Comparison of ENCODE assay signal across 8 cellular contexts in the genomic region with DNA sequence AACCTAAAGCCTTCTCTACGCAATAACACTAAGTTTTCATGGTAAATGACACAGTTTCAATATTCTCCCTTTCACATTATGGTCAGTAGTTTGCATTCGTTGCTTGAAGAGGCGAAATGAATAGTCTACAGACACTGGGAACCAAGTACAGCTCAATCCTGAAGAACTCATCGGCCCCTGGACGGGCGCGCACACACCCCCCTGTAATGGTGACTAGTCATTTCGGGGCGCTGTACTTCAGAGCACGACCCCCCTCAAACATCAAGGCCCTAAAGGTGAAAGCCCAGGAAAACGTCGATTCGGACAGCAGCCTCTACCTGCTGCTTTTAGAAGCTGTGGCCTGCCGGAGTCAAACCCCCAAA. TPM values are rescaled to one million over a fixed set of nuclear protein-coding genes. Genes with fewer than 3 reads are reported as not detected.
DNase-seq lines count a peak whose midpoint lies in the region; ATAC-seq and TF ChIP-seq lines count a peak whose summit lies in the region.

No MANE protein-coding gene starts in this region.

- H3K4me1 Mint-ChIP-seq in activated naive CD4-positive, alpha-beta T cell treated with anti-CD3 and anti-CD28 coated beads, Interleukin-2, amount 10 ng/mL, durations not matched to agents 7 days and 5 days, result peaks cover 38% of the 10 kb centered on the region

- H3K27ac ChIP-seq in SJSA1, result peak overlapping the region; percentile 91
- peak overlapping the region; percentile 96 for H3K27ac ChIP-seq in neural cell (ENCODE audit: low read length)

- H3K4me2 ChIP-seq in neural cell (ENCODE audit: low read length), result peak overlapping the region; percentile 99

- peak overlapping the region; percentile 99 for H3K9ac ChIP-seq in neural cell (ENCODE audit: low read length)

- H3K27me3 ChIP-seq in SJSA1 (replicated peaks), result no peaks in the 10 kb centered on the region
- no peaks in the 10 kb centered on the region for H3K27me3 ChIP-seq in neural cell (ENCODE audit: insufficient read depth, low read depth, low read length)

- no peak for TF ChIP-seq CTCF in epithelial cell of esophagus (IDR thresholded peaks at IDR 0.05; ENCODE audit: insufficient read depth, low read depth, low read length, missing control alignments)
- TF ChIP-seq CTCF in neural cell (IDR thresholded peaks at IDR 0.05; ENCODE audit: poor library complexity, severe bottlenecking), result no peak

- H4K20me1 ChIP-seq in neural cell (ENCODE audit: insufficient read depth), result no peaks in the 10 kb centered on the region

- H3K36me3 Mint-ChIP-seq in activated naive CD4-positive, alpha-beta T cell treated with anti-CD3 and anti-CD28 coated beads, Interleukin-2, amount 10 ng/mL, durations not matched to agents 7 days and 5 days, result peaks cover 7% of the 10 kb centered on the region

- H3K9me3 ChIP-seq in SJSA1 (replicated peaks) (no peaks in the 10 kb centered on the region), neural cell (ENCODE audit: low read length) (no peaks in the 10 kb centered on the region)

- peak overlapping the region; percentile 97 for H3K27ac Mint-ChIP-seq in activated naive CD4-positive, alpha-beta T cell treated with anti-CD3 and anti-CD28 coated beads, Interleukin-2, amount 10 ng/mL, durations not matched to agents 7 days and 5 days

- TF ChIP-seq RAD21 in neural cell (conservative IDR thresholded peaks at IDR 0.05), result no peak

- peaks cover 49% of the 10 kb centered on the region for H3K79me2 ChIP-seq in neural cell (replicated peaks; ENCODE audit: insufficient read depth, low read length)

- H2AFZ ChIP-seq in neural cell (ENCODE audit: low read depth, low read length), result peak overlapping the region; percentile 61

- DNase-seq in activated naive CD4-positive, alpha-beta T cell treated with anti-CD3 and anti-CD28 coated beads, Interleukin-2, amount 10 ng/mL, durations not matched to agents 7 days and 5 days, result no peak
- no peak for DNase-seq in activated naive CD4-positive, alpha-beta T cell treated with Interleukin-2 at 50 U/mL for 16 hours
- no peak for DNase-seq in SJSA1 (ENCODE audit: low read depth in 1 of 2, low spot score in 2 of 2)
- peak; percentile 30 for DNase-seq in epithelial cell of esophagus (ENCODE audit: low read depth)
- no peak for DNase-seq in NCI-H2196 (lab: John Stamatoyannopoulos, UW; ENCODE audit: unreplicated experiment)

- no peaks in the 10 kb centered on the region for H3F3A ChIP-seq in neural cell (ENCODE audit: insufficient read depth, low read length, poor library complexity, severe bottlenecking)

- TF ChIP-seq EP300 in neural cell (conservative IDR thresholded peaks at IDR 0.05; ENCODE audit: poor library complexity, severe bottlenecking), result no peak

- H3K9me3 Mint-ChIP-seq in activated naive CD4-positive, alpha-beta T cell treated with anti-CD3 and anti-CD28 coated beads, Interleukin-2, amount 10 ng/mL, durations not matched to agents 7 days and 5 days, result no peaks in the 10 kb centered on the region

- CTCF ChIA-PET in activated naive CD4-positive, alpha-beta T cell treated with anti-CD3 and anti-CD28 coated beads, Interleukin-2, amount 10 ng/mL, durations not matched to agents 7 days and 5 days (lab: Charles Lee), result interaction anchor here (1.8 kb wide), 1 partner anchor 52 kb away, joined by 7 read pairs; no protein-coding TSS in a partner anchor

- H3K4me3 Mint-ChIP-seq in activated naive CD4-positive, alpha-beta T cell treated with anti-CD3 and anti-CD28 coated beads, Interleukin-2, amount 10 ng/mL, durations not matched to agents 7 days and 5 days, result peak overlapping the region; percentile 92

- peaks cover 19% of the 10 kb centered on the region for H3K4me1 ChIP-seq in SJSA1 (replicated peaks)

- H3K27me3 Mint-ChIP-seq in activated naive CD4-positive, alpha-beta T cell treated with anti-CD3 and anti-CD28 coated beads, Interleukin-2, amount 10 ng/mL, durations not matched to agents 7 days and 5 days, result peaks cover 6% of the 10 kb centered on the region

- H3K9me2 ChIP-seq in neural cell (ENCODE audit: insufficient read depth, low read length), result no peaks in the 10 kb centered on the region

- peak overlapping the region; percentile 87 for H3K4me3 ChIP-seq in SJSA1
- peak overlapping the region; percentile 79 for H3K4me3 ChIP-seq in epithelial cell of esophagus (ENCODE audit: low read length)
- peak overlapping the region; percentile 98 for H3K4me3 ChIP-seq in neural cell (ENCODE audit: low read length)

- H3K36me3 ChIP-seq in SJSA1 (peaks cover 33% of the 10 kb centered on the region), neural cell (ENCODE audit: insufficient read depth, low read length) (no peaks in the 10 kb centered on the region)

- ATAC-seq in HG02870 (IDR thresholded peaks at IDR 0.05; ENCODE audit: unreplicated experiment), result no peak
- no peak for ATAC-seq in GM21447 (IDR thresholded peaks at IDR 0.05; ENCODE audit: unreplicated experiment)

TF ChIP-seq in neural cell, 6 proteins besides CTCF, POLR2A, EP300 and RAD21:
- TF ChIP-seq POLR2AphosphoS5 (IDR thresholded peaks at IDR 0.05) (no peak), MXI1 (conservative IDR thresholded peaks at IDR 0.05; ENCODE audit: poor library complexity, severe bottlenecking) (no peak), EZH2 (IDR thresholded peaks at IDR 0.05; ENCODE audit: borderline replicate concordance, insufficient read depth, low read length, poor library complexity, severe bottlenecking) (no peak), TAF1 (IDR thresholded peaks at IDR 0.05; ENCODE audit: low read depth) (no peak), SMC3 (conservative IDR thresholded peaks at IDR 0.05; ENCODE audit: poor library complexity) (no peak)
- TF ChIP-seq, protein P1, sequence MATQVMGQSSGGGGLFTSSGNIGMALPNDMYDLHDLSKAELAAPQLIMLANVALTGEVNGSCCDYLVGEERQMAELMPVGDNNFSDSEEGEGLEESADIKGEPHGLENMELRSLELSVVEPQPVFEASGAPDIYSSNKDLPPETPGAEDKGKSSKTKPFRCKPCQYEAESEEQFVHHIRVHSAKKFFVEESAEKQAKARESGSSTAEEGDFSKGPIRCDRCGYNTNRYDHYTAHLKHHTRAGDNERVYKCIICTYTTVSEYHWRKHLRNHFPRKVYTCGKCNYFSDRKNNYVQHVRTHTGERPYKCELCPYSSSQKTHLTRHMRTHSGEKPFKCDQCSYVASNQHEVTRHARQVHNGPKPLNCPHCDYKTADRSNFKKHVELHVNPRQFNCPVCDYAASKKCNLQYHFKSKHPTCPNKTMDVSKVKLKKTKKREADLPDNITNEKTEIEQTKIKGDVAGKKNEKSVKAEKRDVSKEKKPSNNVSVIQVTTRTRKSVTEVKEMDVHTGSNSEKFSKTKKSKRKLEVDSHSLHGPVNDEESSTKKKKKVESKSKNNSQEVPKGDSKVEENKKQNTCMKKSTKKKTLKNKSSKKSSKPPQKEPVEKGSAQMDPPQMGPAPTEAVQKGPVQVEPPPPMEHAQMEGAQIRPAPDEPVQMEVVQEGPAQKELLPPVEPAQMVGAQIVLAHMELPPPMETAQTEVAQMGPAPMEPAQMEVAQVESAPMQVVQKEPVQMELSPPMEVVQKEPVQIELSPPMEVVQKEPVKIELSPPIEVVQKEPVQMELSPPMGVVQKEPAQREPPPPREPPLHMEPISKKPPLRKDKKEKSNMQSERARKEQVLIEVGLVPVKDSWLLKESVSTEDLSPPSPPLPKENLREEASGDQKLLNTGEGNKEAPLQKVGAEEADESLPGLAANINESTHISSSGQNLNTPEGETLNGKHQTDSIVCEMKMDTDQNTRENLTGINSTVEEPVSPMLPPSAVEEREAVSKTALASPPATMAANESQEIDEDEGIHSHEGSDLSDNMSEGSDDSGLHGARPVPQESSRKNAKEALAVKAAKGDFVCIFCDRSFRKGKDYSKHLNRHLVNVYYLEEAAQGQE (IDR thresholded peaks at IDR 0.05; ENCODE audit: borderline replicate concordance), result no peak
TF ChIP-seq in neural cell: peak in this region for 0.

RNA-seq across cellular contexts. Expression of gene NT5C2, which starts 1.0 kb away (rescaled TPM):
- total RNA-seq in SJSA1 (2014; rRNA removed; shearing (Covaris generic)), result 97.2 and 107 TPM in 2 replicates
- 187 and 190 TPM in 2 replicates for polyA plus RNA-seq in neural cell
- polyA minus RNA-seq in neural cell, result 192 and 204 TPM in 2 replicates

RNA-seq across cellular contexts. Expression of gene RPEL1, which starts 53.6 kb away (rescaled TPM):
- total RNA-seq in SJSA1 (2014; rRNA removed; shearing (Covaris generic)), result 0.13 TPM in 1 of 2 replicates, not detected in the other
- not detected in 2 replicates for polyA plus RNA-seq in neural cell
- not detected in 2 replicates for polyA minus RNA-seq in neural cell
